ENCODE assay signal across 15 cellular contexts in the genomic region with DNA sequence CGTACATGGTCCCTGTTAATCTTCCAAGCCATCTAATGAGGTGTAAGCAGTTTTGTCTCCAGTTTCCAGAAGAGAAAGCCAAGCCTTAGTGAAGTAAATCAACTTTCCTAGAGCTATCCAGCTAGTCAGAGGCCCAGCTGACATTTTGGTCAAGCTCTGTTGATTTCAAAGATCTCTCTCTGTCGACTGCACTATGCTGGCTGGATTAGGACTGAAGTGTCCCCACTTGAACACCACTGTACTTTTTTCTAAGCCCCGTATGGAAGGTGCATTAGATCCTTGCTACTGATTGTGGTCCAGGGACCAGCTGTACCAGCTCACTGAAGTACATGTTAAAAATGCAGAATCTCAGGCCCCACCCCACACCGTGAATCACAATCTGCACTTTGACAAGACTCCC.
A peak's percentile ranks its signal among the peaks of the same experiment; 100 is the strongest.
DNase-seq lines count a peak whose midpoint lies in the region; TF ChIP-seq lines count a peak whose summit lies in the region.
"Had no signal": no experiment of that assay in that cellular context is flagged by ENCODE, and none has a peak within 500 bp of the region (broad histone marks: within the 10 kb centered on the region; RNA-seq: fewer than 3 reads in every experiment).

No MANE protein-coding gene starts in this region.

- no peaks in the 10 kb centered on the region for H4K20me1 ChIP-seq in Karpas-422 (ENCODE audit: insufficient read depth, low read depth, low read length)

- no peaks in the 10 kb centered on the region for H3K36me3 ChIP-seq in Karpas-422 (ENCODE audit: insufficient read depth, low read length)
- H3K36me3 ChIP-seq in effector memory CD4-positive, alpha-beta T cell (ENCODE audit: control insufficient read depth, insufficient read depth, low read length), result no peaks in the 10 kb centered on the region
- H3K36me3 ChIP-seq: BE2C, HAP-1 had no signal

- no peak overlapping the region for H3K27ac ChIP-seq in Karpas-422 (ENCODE audit: low read length)
- H3K27ac ChIP-seq in effector memory CD4-positive, alpha-beta T cell (ENCODE audit: insufficient read depth, low read length, poor library complexity, severe bottlenecking), result no peak overlapping the region
- H3K27ac ChIP-seq: HL-60, KMS-11 had no signal

- H3K4me2 ChIP-seq in Karpas-422 (ENCODE audit: low read depth, low read length, poor library complexity, severe bottlenecking), result peak overlapping the region; percentile 53
- H3K4me2 ChIP-seq: KMS-11 had no signal

- no peak overlapping the region for H3K4me3 ChIP-seq in Karpas-422 (ENCODE audit: low read length)
- no peak overlapping the region for H3K4me3 ChIP-seq in lower leg skin (ENCODE audit: low read depth, poor library complexity, severe bottlenecking)
- H3K4me3 ChIP-seq in effector memory CD4-positive, alpha-beta T cell (ENCODE audit: insufficient read depth, low read depth, low read length, poor library complexity, severe bottlenecking), result no peak overlapping the region
- H3K4me3 ChIP-seq: HAP-1 had no signal

- intact Hi-C loops in lower leg skin (cut with DNase I; ENCODE audit: low total_unique reads), result no loop called here

- H3K4me1 Mint-ChIP-seq in brain, result peaks cover 22% of the 10 kb centered on the region
- H3K4me1 Mint-ChIP-seq: CD4-positive, CD25-positive, alpha-beta regulatory T cell had no signal

- no peaks in the 10 kb centered on the region for H3K9me3 Mint-ChIP-seq in brain

- H3K27me3 Mint-ChIP-seq in brain, result peaks cover 35% of the 10 kb centered on the region
- H3K27me3 Mint-ChIP-seq: CD4-positive, CD25-positive, alpha-beta regulatory T cell had no signal

- no peaks in the 10 kb centered on the region for H3K36me3 Mint-ChIP-seq in brain
- H3K36me3 Mint-ChIP-seq: CD4-positive, CD25-positive, alpha-beta regulatory T cell had no signal

- H2AFZ ChIP-seq in Karpas-422 (ENCODE audit: low read length), result no peak overlapping the region

- H3K79me2 ChIP-seq in Karpas-422 (ENCODE audit: low read length), result no peaks in the 10 kb centered on the region

- H3K27me3 ChIP-seq in Karpas-422 (ENCODE audit: low read length), result no peaks in the 10 kb centered on the region; the same call in 1 of the 2 replicates
- H3K27me3 ChIP-seq in effector memory CD4-positive, alpha-beta T cell (replicated peaks; ENCODE audit: control insufficient read depth, insufficient read depth, low read length, poor library complexity, severe bottlenecking), result no peaks in the 10 kb centered on the region
- H3K27me3 ChIP-seq: BE2C had no signal

- peaks cover 29% of the 10 kb centered on the region for H3K4me1 ChIP-seq in Karpas-422 (ENCODE audit: low read length)
- no peaks in the 10 kb centered on the region for H3K4me1 ChIP-seq in effector memory CD4-positive, alpha-beta T cell (ENCODE audit: control insufficient read depth, insufficient read depth, low read length, poor library complexity, severe bottlenecking)
- H3K4me1 ChIP-seq: BE2C, Caco-2, HAP-1 had no signal

- no peak overlapping the region for H3K4me3 Mint-ChIP-seq in brain
- H3K4me3 Mint-ChIP-seq: CD4-positive, CD25-positive, alpha-beta regulatory T cell had no signal

- DNase-seq in DMS79 treated with DMSO at 0.1 percent for 48 hours (lab: John Stamatoyannopoulos, UW) (peak; percentile 67), Karpas-422 (no peak), NCI-H524 (lab: John Stamatoyannopoulos, UW) (peak; percentile 38 to 85), LoVo (ENCODE audit: low spot score) (no peak), lower leg skin (ENCODE audit: low spot score in 2 of 2) (no peak)
- DNase-seq in effector memory CD4-positive, alpha-beta T cell, result no peak
- DNase-seq: ACHN; BE2C; C1 segment of cervical spinal cord; Caco-2; CD4-positive, CD25-positive, alpha-beta regulatory T cell had no signal

- WGBS in lower leg skin, 2 donors, result 58 to 60% methylated on average over 4 of the region's 4 CpGs

- no peaks in the 10 kb centered on the region for H3K9me2 ChIP-seq in Karpas-422 (replicated peaks; ENCODE audit: insufficient read depth, low read length)

- no peaks in the 10 kb centered on the region for H3K9me3 ChIP-seq in Karpas-422 (ENCODE audit: low read length)
- no peaks in the 10 kb centered on the region for H3K9me3 ChIP-seq in effector memory CD4-positive, alpha-beta T cell (ENCODE audit: control insufficient read depth, low read length)
- H3K9me3 ChIP-seq: BE2C, Caco-2, HAP-1 had no signal

- H3K27ac Mint-ChIP-seq in brain, result peak overlapping the region in 3 of 5 experiments; percentile 40 to 74 (median 60)
- H3K27ac Mint-ChIP-seq: CD4-positive, CD25-positive, alpha-beta regulatory T cell had no signal

- H3K9ac ChIP-seq in Karpas-422 (ENCODE audit: low read length), result no peak overlapping the region
- H3K9ac ChIP-seq: KMS-11 had no signal

- TF ChIP-seq POLR2A in lower leg skin (IDR thresholded peaks at IDR 0.05), result no peak

- TF ChIP-seq CTCF in brain (conservative IDR thresholded peaks at IDR 0.05) (no peak), lower leg skin (IDR thresholded peaks at IDR 0.05) (no peak)

Comparison
In these comparisons a context has a peak if more than half of its experiments do, and no peak if none do; other contexts are left out.
1. DNase-seq: peak in DMS79 treated with DMSO at 0.1 percent for 48 hours (single experiment) and NCI-H524 (2 of 2); none in Karpas-422 (single experiment), LoVo (single experiment), lower leg skin (0 of 2) and effector memory CD4-positive, alpha-beta T cell (0 of 3).